8 cellular contexts compared by ENCODE assay signal in genomic region chr13:77026255-77026782, GRCh38. TPM values are rescaled to one million over a fixed set of nuclear protein-coding genes. Genes with fewer than 3 reads are reported as not detected.
DNase-seq lines count a peak whose midpoint lies in the region; ATAC-seq and TF ChIP-seq lines count a peak whose summit lies in the region.

No MANE protein-coding gene starts in this region.

- H3K4me2 ChIP-seq in neural progenitor cell, result peak overlapping the region; percentile 96

- DNase-seq in Caki2 (ENCODE audit: low read depth) (peak; percentile 72), HT1080 (ENCODE audit: low read depth) (peak; percentile 65), RPMI7951 (ENCODE audit: low read depth) (peak; percentile 73), fibroblast of villous mesenchyme (ENCODE audit: low read depth) (peak; percentile 74), neural progenitor cell (ENCODE audit: low spot score) (peak; percentile 76), stromal cell of bone marrow (ENCODE audit: low read depth) (peak; percentile 21)
- peak; percentile 65 for DNase-seq in activated T-helper 9 cell treated with anti-CD3 and anti-CD28 coated beads, Interleukin-2, amount 50 U/mL, for 16 hours (ENCODE audit: low read depth)

- no peaks in the 10 kb centered on the region for H3K27me3 ChIP-seq in neural progenitor cell

- H3K4me3 Mint-ChIP-seq in neural progenitor cell, result peak overlapping the region; percentile 94

- H3K27ac Mint-ChIP-seq in neural progenitor cell, result peak overlapping the region; percentile 39

- H3K4me1 Mint-ChIP-seq in neural progenitor cell, result peaks cover 39% of the 10 kb centered on the region

- H3K27ac ChIP-seq in neural progenitor cell, result peak overlapping the region; percentile 98

- H3K9ac ChIP-seq in neural progenitor cell, result peak overlapping the region; percentile 22

- H3K36me3 ChIP-seq in neural progenitor cell, result no peaks in the 10 kb centered on the region

- no peaks in the 10 kb centered on the region for H3K9me3 ChIP-seq in neural progenitor cell (ENCODE audit: low read depth)

- H3K36me3 Mint-ChIP-seq in neural progenitor cell, result no peaks in the 10 kb centered on the region

- peaks cover 31% of the 10 kb centered on the region for H3K4me1 ChIP-seq in neural progenitor cell

- H3K9me3 Mint-ChIP-seq in neural progenitor cell, result peaks cover 2% of the 10 kb centered on the region

- H3K79me2 ChIP-seq in neural progenitor cell (ENCODE audit: low read depth), result peaks cover 54% of the 10 kb centered on the region

- H3F3A ChIP-seq in neural progenitor cell (ENCODE audit: low read depth), result peaks cover 13% of the 10 kb centered on the region

- in situ Hi-C loops in Caki2 (cut with HindIII; ENCODE audit: low pct_unique_long_range_greater_than_20kb, low sequenced_read_pairs), result no loop called here

- H4K20me1 ChIP-seq in neural progenitor cell (ENCODE audit: low read depth), result peaks cover 50% of the 10 kb centered on the region

- H3K27me3 Mint-ChIP-seq in neural progenitor cell (ENCODE audit: insufficient read depth, low read depth), result peaks cover 2% of the 10 kb centered on the region

- ATAC-seq in GM21360 (IDR thresholded peaks at IDR 0.05; ENCODE audit: unreplicated experiment), result peak; percentile 59

- H3K4me3 ChIP-seq in fibroblast of villous mesenchyme (ENCODE audit: low read depth, low read length) (peak overlapping the region; percentile 85), neural progenitor cell (peak overlapping the region; percentile 98)

- TF ChIP-seq CTCF in fibroblast of villous mesenchyme (IDR thresholded peaks at IDR 0.05; ENCODE audit: insufficient read depth, low read depth, low read length) (no peak), neural progenitor cell (IDR thresholded peaks at IDR 0.05) (no peak)

- no peak overlapping the region for H2AFZ ChIP-seq in neural progenitor cell (replicated peaks)

RNA-seq across cellular contexts. Expression of gene FBXL3, which starts 0.6 kb away (rescaled TPM):
- total RNA-seq in Caki2 (2014; rRNA removed; shearing (Covaris generic); ENCODE audit: low replicate concordance), result 20.1 and 32.2 TPM in 2 replicates
- 39.0 TPM in 2 replicates for total RNA-seq in HT1080 (2014; rRNA removed; shearing (Covaris generic))
- polyA plus RNA-seq in HT1080 (2015; cell fraction: cytosol; rRNA removed), result 27.9 and 35.8 TPM in 2 replicates
- 23.0 and 27.2 TPM in 2 replicates for polyA plus RNA-seq in HT1080 (2015; cell fraction: nucleus; rRNA removed)
- 48.4 and 53.0 TPM in 2 replicates for total RNA-seq in RPMI7951 (2014; rRNA removed; shearing (Covaris generic))
- total RNA-seq in fibroblast of villous mesenchyme, result 53.1 and 61.3 TPM in 2 replicates
- 21.3 and 25.5 TPM in 2 replicates for total RNA-seq in neural progenitor cell (ENCODE audit: low replicate concordance)

RNA-seq across cellular contexts. Expression of gene CLN5, which starts 34.4 kb away (rescaled TPM):
- 9.3 and 14.1 TPM in 2 replicates for total RNA-seq in Caki2 (2014; rRNA removed; shearing (Covaris generic); ENCODE audit: low replicate concordance)
- total RNA-seq in HT1080 (2014; rRNA removed; shearing (Covaris generic)), result 18.4 TPM in 2 replicates
- 13.0 and 15.7 TPM in 2 replicates for polyA plus RNA-seq in HT1080 (2015; cell fraction: cytosol; rRNA removed)
- polyA plus RNA-seq in HT1080 (2015; cell fraction: nucleus; rRNA removed), result 24.5 and 25.1 TPM in 2 replicates
- total RNA-seq in RPMI7951 (2014; rRNA removed; shearing (Covaris generic)), result 21.0 and 21.7 TPM in 2 replicates
- total RNA-seq in fibroblast of villous mesenchyme, result 24.5 and 38.4 TPM in 2 replicates
- total RNA-seq in neural progenitor cell (ENCODE audit: low replicate concordance), result 14.3 and 28.5 TPM in 2 replicates

Comparison
In these comparisons a context has a peak if more than half of its experiments do, and no peak if none do; other contexts are left out.
1. Peak in every context shown above with its lines: DNase-seq, ATAC-seq, H3K4me3 ChIP-seq and H3K27ac ChIP-seq.
2. DNase-seq: peak in every context shown above with its lines; median percentile 76 in neural progenitor cell; 74 in fibroblast of villous mesenchyme; 73 in RPMI7951; 72 in Caki2; 65 in HT1080; 65 in activated T-helper 9 cell treated with anti-CD3 and anti-CD28 coated beads, Interleukin-2, amount 50 U/mL, for 16 hours; 21 in stromal cell of bone marrow.